In the genomic region with DNA sequence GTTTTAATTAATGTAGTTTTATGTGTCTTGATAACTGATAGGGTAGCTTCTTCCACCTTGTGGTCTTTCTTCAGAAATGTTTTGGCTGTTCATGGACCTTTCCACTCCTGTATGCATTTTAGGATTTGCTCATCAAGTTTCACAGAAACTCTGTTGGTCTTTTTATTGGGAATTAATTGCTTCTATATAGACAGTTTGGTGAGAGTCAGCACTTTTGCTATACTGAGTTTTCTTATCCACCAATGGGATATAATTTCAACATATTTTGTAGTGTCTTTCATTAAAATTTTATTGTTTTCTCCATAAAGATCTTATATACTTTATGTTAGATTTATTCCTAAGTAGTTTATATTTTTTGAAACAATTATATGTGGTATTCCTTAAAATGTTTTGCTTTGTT, we compare ENCODE assay signal across 26 cellular contexts. TPM values are rescaled to one million over a fixed set of nuclear protein-coding genes. Genes with fewer than 3 reads are reported as not detected.
DNase-seq lines count a peak whose midpoint lies in the region; TF ChIP-seq lines count a peak whose summit lies in the region.
"Had no signal": no experiment of that assay in that cellular context is flagged by ENCODE, and none has a peak within 500 bp of the region (broad histone marks: within the 10 kb centered on the region; RNA-seq: fewer than 3 reads in every experiment).

No MANE protein-coding gene starts in this region.

- intact Hi-C loops in activated naive CD4-positive, alpha-beta T cell treated with anti-CD3 and anti-CD28 coated beads for 36 hours (cut with micrococcal nuclease): no loop called here
- intact Hi-C loops in testis (cut with DNase I; ENCODE audit: low total_unique reads): no loop called here

- no peak overlapping the region for H3K27ac ChIP-seq in SU-DHL-6 (ENCODE audit: low read depth, low read length)
- H3K27ac ChIP-seq in testis: peak overlapping the region; percentile 52 to 74
- H3K27ac ChIP-seq: HL-60, prostate gland, skin epidermis, uterus had no signal

- H3F3A ChIP-seq in SU-DHL-6 (ENCODE audit: insufficient read depth): no peaks in the 10 kb centered on the region

- H3K4me3 ChIP-seq in SU-DHL-6 (ENCODE audit: insufficient read depth, low read length, poor library complexity, severe bottlenecking) (no peak overlapping the region), testis (no peak overlapping the region)
- H3K4me3 ChIP-seq: prostate gland, skin epidermis, uterus had no signal

- H4K20me1 ChIP-seq in SU-DHL-6 (ENCODE audit: low read depth, low read length): no peaks in the 10 kb centered on the region

- no peaks in the 10 kb centered on the region for H3K27me3 ChIP-seq in SU-DHL-6 (ENCODE audit: low read length)
- H3K27me3 ChIP-seq in testis: no peaks in the 10 kb centered on the region
- H3K27me3 ChIP-seq: uterus had no signal

- TF ChIP-seq POLR2A in testis (IDR thresholded peaks at IDR 0.05): no peak

- H3K79me2 ChIP-seq in SU-DHL-6 (ENCODE audit: insufficient read depth, low read length): peaks cover 57% of the 10 kb centered on the region

- H3K9me2 ChIP-seq in SU-DHL-6 (replicated peaks; ENCODE audit: insufficient read depth, low read length): no peaks in the 10 kb centered on the region

- H3K9me3 ChIP-seq in SU-DHL-6 (ENCODE audit: insufficient read depth, low read length) (no peaks in the 10 kb centered on the region), testis (no peaks in the 10 kb centered on the region)
- H3K9me3 ChIP-seq: prostate gland, uterus had no signal

- H3K36me3 ChIP-seq in SU-DHL-6 (ENCODE audit: low read length): peaks cover 4% of the 10 kb centered on the region
- no peaks in the 10 kb centered on the region for H3K36me3 ChIP-seq in testis (ENCODE audit: low read depth, missing control alignments)
- H3K36me3 ChIP-seq: prostate gland, uterus had no signal

- no peak for DNase-seq in activated naive CD4-positive, alpha-beta T cell treated with anti-CD3 and anti-CD28 coated beads for 36 hours
- DNase-seq in immature natural killer cell (no peak), testis (no peak), GM19240 (ENCODE audit: insufficient read length, low spot score) (no peak), DMS53 treated with DMSO at 0.1 percent for 48 hours (lab: John Stamatoyannopoulos, UW; ENCODE audit: unreplicated experiment) (no peak)
- no peak for DNase-seq in activated naive CD4-positive, alpha-beta T cell treated with Interleukin-2 at 50 U/mL for 16 hours
- DNase-seq: DMS79 treated with DMSO at 0.1 percent for 48 hours; foreskin fibroblast; hypothalamus; kidney; NCI-H1694; NCI-H82; PC-3; SIG-M5; stimulated activated CD4-positive, alpha-beta T cell treated with anti-CD3 and anti-CD28 coated beads, Interleukin-4, amount 100 ng/mL, for 24 hours; substantia nigra; uterus had no signal

- peak overlapping the region; percentile 5 for H3K4me2 ChIP-seq in SU-DHL-6 (ENCODE audit: low read depth, low read length, poor library complexity, severe bottlenecking)

- TF ChIP-seq CTCF in SU-DHL-6 (IDR thresholded peaks at IDR 0.05; ENCODE audit: insufficient read depth, low read length, poor library complexity, severe bottlenecking): no peak
- no peak for TF ChIP-seq CTCF in testis (IDR thresholded peaks at IDR 0.05)

- H3K27me3 Mint-ChIP-seq in activated naive CD4-positive, alpha-beta T cell treated with anti-CD3 and anti-CD28 coated beads, Interleukin-2, amount 50 U/mL, for 24 hours: no peaks in the 10 kb centered on the region
- H3K27me3 Mint-ChIP-seq in activated naive CD4-positive, alpha-beta T cell treated with anti-CD3 and anti-CD28 coated beads for 36 hours (ENCODE audit: low read depth): no peaks in the 10 kb centered on the region
- no peaks in the 10 kb centered on the region for H3K27me3 Mint-ChIP-seq in immature natural killer cell (ENCODE audit: low read depth in 3 of 3)
- H3K27me3 Mint-ChIP-seq: dendritic cell treated with granulocyte-macrophage colony-stimulating factor and Interleukin-4, amounts not matched to agents 40 ng/mL and 50 ng/mL, for 4 days; IgD-negative memory B cell had no signal

- H3K4me1 Mint-ChIP-seq in activated naive CD4-positive, alpha-beta T cell treated with anti-CD3 and anti-CD28 coated beads, Interleukin-2, amount 50 U/mL, for 24 hours: peaks cover 76% of the 10 kb centered on the region
- H3K4me1 Mint-ChIP-seq in activated naive CD4-positive, alpha-beta T cell treated with anti-CD3 and anti-CD28 coated beads for 36 hours (ENCODE audit: low read depth): peaks cover 57% of the 10 kb centered on the region
- peaks cover 43 to 76% of the 10 kb centered on the region in 2 donors for H3K4me1 Mint-ChIP-seq in immature natural killer cell

- H3K9me3 Mint-ChIP-seq in activated naive CD4-positive, alpha-beta T cell treated with anti-CD3 and anti-CD28 coated beads, Interleukin-2, amount 50 U/mL, for 24 hours: no peaks in the 10 kb centered on the region
- no peaks in the 10 kb centered on the region for H3K9me3 Mint-ChIP-seq in activated naive CD4-positive, alpha-beta T cell treated with anti-CD3 and anti-CD28 coated beads for 36 hours
- H3K9me3 Mint-ChIP-seq in immature natural killer cell: peaks cover 0 to 1% (median 0%) of the 10 kb centered on the region in 6 donors
- H3K9me3 Mint-ChIP-seq: activated naive CD4-positive, alpha-beta T cell treated with anti-CD3 and anti-CD28 coated beads, Interleukin-2, amount 50 U/mL, for 72 hours; dendritic cell treated with granulocyte-macrophage colony-stimulating factor and Interleukin-4, amounts not matched to agents 40 ng/mL and 50 ng/mL, for 4 days; IgD-negative memory B cell; nephron had no signal

- peak overlapping the region; percentile 68 for H3K4me3 Mint-ChIP-seq in activated naive CD4-positive, alpha-beta T cell treated with anti-CD3 and anti-CD28 coated beads, Interleukin-2, amount 50 U/mL, for 24 hours
- no peak overlapping the region for H3K4me3 Mint-ChIP-seq in activated naive CD4-positive, alpha-beta T cell treated with anti-CD3 and anti-CD28 coated beads for 36 hours
- peak overlapping the region in 3 of 5 donors; percentile 7 to 64 (median 22) for H3K4me3 Mint-ChIP-seq in immature natural killer cell
- H3K4me3 Mint-ChIP-seq: dendritic cell treated with granulocyte-macrophage colony-stimulating factor and Interleukin-4, amounts not matched to agents 40 ng/mL and 50 ng/mL, for 4 days; nephron had no signal

- no peak overlapping the region for H2AFZ ChIP-seq in SU-DHL-6 (ENCODE audit: low read depth, low read length, severe bottlenecking)

- no peak overlapping the region for H3K9ac ChIP-seq in SU-DHL-6 (ENCODE audit: low read length)

- peaks cover 28% of the 10 kb centered on the region for H3K4me1 ChIP-seq in testis
- H3K4me1 ChIP-seq: uterus had no signal

- H3K36me3 Mint-ChIP-seq in activated naive CD4-positive, alpha-beta T cell treated with anti-CD3 and anti-CD28 coated beads, Interleukin-2, amount 50 U/mL, for 24 hours: peaks cover 24% of the 10 kb centered on the region
- H3K36me3 Mint-ChIP-seq in activated naive CD4-positive, alpha-beta T cell treated with anti-CD3 and anti-CD28 coated beads for 36 hours (ENCODE audit: low read depth): peaks cover 29% of the 10 kb centered on the region
- peaks cover 14 to 42% (median 14%) of the 10 kb centered on the region in 3 donors for H3K36me3 Mint-ChIP-seq in immature natural killer cell

- H3K27ac Mint-ChIP-seq in activated naive CD4-positive, alpha-beta T cell treated with anti-CD3 and anti-CD28 coated beads, Interleukin-2, amount 50 U/mL, for 24 hours: peak overlapping the region; percentile 38
- no peak overlapping the region for H3K27ac Mint-ChIP-seq in activated naive CD4-positive, alpha-beta T cell treated with anti-CD3 and anti-CD28 coated beads for 36 hours
- no peak overlapping the region for H3K27ac Mint-ChIP-seq in immature natural killer cell
- H3K27ac Mint-ChIP-seq: dendritic cell treated with granulocyte-macrophage colony-stimulating factor and Interleukin-4, amounts not matched to agents 40 ng/mL and 50 ng/mL, for 4 days; IgD-negative memory B cell; nephron had no signal

- CTCF ChIA-PET in activated naive CD4-positive, alpha-beta T cell treated with anti-CD3 and anti-CD28 coated beads for 36 hours (lab: Charles Lee): no interaction called here

RNA-seq across cellular contexts. Expression of a gene that starts 7.8 kb away (rescaled TPM):
- 10 to 100 TPM; 14.5 to 14.7 TPM for total RNA-seq in activated naive CD4-positive, alpha-beta T cell treated with anti-CD3 and anti-CD28 coated beads for 36 hours
- 10 to 100 TPM in 2 of 3 donors, 1 to 10 TPM in 1; 6.8 to 19.7 (median 13.9) TPM for polyA plus RNA-seq in immature natural killer cell
- total RNA-seq in testis: 10 to 100 TPM; 78.2 to 92.0 TPM
- polyA plus RNA-seq in testis (ENCODE audit: insufficient read depth, low read depth, low replicate concordance): 46.8 TPM

RNA-seq across cellular contexts. Expression of a gene that starts 53.5 kb away (rescaled TPM):
- 1 to 10 TPM; 6.9 to 7.7 TPM for total RNA-seq in activated naive CD4-positive, alpha-beta T cell treated with anti-CD3 and anti-CD28 coated beads for 36 hours
- polyA plus RNA-seq in immature natural killer cell (1 to 10 TPM; 1.7 to 7.4 (median 2.9) TPM), testis (ENCODE audit: insufficient read depth, low read depth, low replicate concordance) (88.9 TPM)
- total RNA-seq in testis: 100 to 1,000 TPM in 1 of 2 donors, 10 to 100 TPM in 1; 58.1 to 102 TPM

Comparison
In these comparisons a context has a peak if more than half of its experiments do, and no peak if none do; other contexts are left out.
1. RNA of a gene that starts 7.8 kb away (total RNA-seq): 78.2 to 92.0 TPM in testis; 14.5 to 14.7 TPM in activated naive CD4-positive, alpha-beta T cell treated with anti-CD3 and anti-CD28 coated beads for 36 hours; every median in the first group is over 4 times any median in the second.
2. RNA of a gene that starts 53.5 kb away (total RNA-seq): 58.1 to 102 TPM in testis; 6.9 to 7.7 TPM in activated naive CD4-positive, alpha-beta T cell treated with anti-CD3 and anti-CD28 coated beads for 36 hours; every median in the first group is over 4 times any median in the second.